8 cellular contexts compared by ENCODE assay signal in genomic region chr6:3259491-3259958, GRCh38. TPM values are rescaled to one million over a fixed set of nuclear protein-coding genes. Genes with fewer than 3 reads are reported as not detected.
A peak's percentile ranks its signal among the peaks of the same experiment; 100 is the strongest.
DNase-seq lines count a peak whose midpoint lies in the region; ATAC-seq, FAIRE-seq and TF ChIP-seq lines count a peak whose summit lies in the region.

No MANE protein-coding gene starts in this region.

- peaks cover 24% of the 10 kb centered on the region; the same call in 1 of the 2 replicates for H4K20me1 ChIP-seq in PC-3 (ENCODE audit: low read length)
- H4K20me1 ChIP-seq in astrocyte (ENCODE audit: insufficient read depth, low read length), result peaks cover 44% of the 10 kb centered on the region

- no peaks in the 10 kb centered on the region for H3F3A ChIP-seq in PC-3 (ENCODE audit: low read length, unreplicated experiment)

- FAIRE-seq in astrocyte (lab: Jason Lieb, UNC), result no peak

- no peaks in the 10 kb centered on the region for H3K9me3 Mint-ChIP-seq in astrocyte (ENCODE audit: unreplicated experiment)

- peak overlapping the region; percentile 89 for H3K9ac ChIP-seq in PC-3 (ENCODE audit: low read length)
- peak overlapping the region; percentile 83 for H3K9ac ChIP-seq in astrocyte (ENCODE audit: low read length)
- peak overlapping the region; percentile 86 for H3K9ac ChIP-seq in iPS-18a (ENCODE audit: low read length)
- H3K9ac ChIP-seq in skeletal muscle tissue (ENCODE audit: low read depth in 1 of 3, low read length in 3 of 3), result peak overlapping the region; percentile 81 to 88 (median 84)

- POLR2A ChIA-PET in PC-3 (lab: Charles Lee; ENCODE audit: unreplicated experiment), result no interaction called here

- H3K79me2 ChIP-seq in PC-3 (ENCODE audit: low read length) (peaks cover 58% of the 10 kb centered on the region), astrocyte (ENCODE audit: insufficient read depth, low read length) (peaks cover 56% of the 10 kb centered on the region)

- H3K4me1 Mint-ChIP-seq in astrocyte (ENCODE audit: low read depth, unreplicated experiment), result peaks cover 15% of the 10 kb centered on the region

- H3K36me3 ChIP-seq in PC-3 (ENCODE audit: low read depth, low read length) (peaks cover 10% of the 10 kb centered on the region), astrocyte (ENCODE audit: insufficient read depth, low read length) (peaks cover 5% of the 10 kb centered on the region), iPS-18a (ENCODE audit: control insufficient read depth, low read depth, low read length) (peaks cover 11% of the 10 kb centered on the region), skeletal muscle tissue (ENCODE audit: control insufficient read depth in 3 of 3, insufficient read depth in 3 of 3, low read length in 3 of 3) (peaks cover 7 to 11% (median 10%) of the 10 kb centered on the region in 3 donors)

- H3K4me2 ChIP-seq in PC-3 (ENCODE audit: low read length) (peak overlapping the region; percentile 93), astrocyte (ENCODE audit: low read length) (peak overlapping the region; percentile 97)

- peaks cover 14% of the 10 kb centered on the region for H3K4me1 ChIP-seq in PC-3 (ENCODE audit: insufficient read depth, low read length)
- H3K4me1 ChIP-seq in astrocyte (ENCODE audit: insufficient read depth, low read length), result peaks cover 11% of the 10 kb centered on the region
- peaks cover 12% of the 10 kb centered on the region for H3K4me1 ChIP-seq in iPS-18a (ENCODE audit: control insufficient read depth, low read depth, low read length)
- peaks cover 32 to 49% (median 48%) of the 10 kb centered on the region in 3 donors for H3K4me1 ChIP-seq in skeletal muscle tissue (ENCODE audit: control insufficient read depth in 3 of 3, insufficient read depth in 3 of 3, low read length in 3 of 3)

- no peaks in the 10 kb centered on the region for H3K36me3 Mint-ChIP-seq in astrocyte (ENCODE audit: low read depth, unreplicated experiment)

- H3K27ac Mint-ChIP-seq in astrocyte (ENCODE audit: unreplicated experiment), result peak overlapping the region; percentile 89

- H3K4me3 ChIP-seq in PC-3 (ENCODE audit: low read length), result peak overlapping the region; percentile 84
- peak overlapping the region; percentile 79 for H3K4me3 ChIP-seq in astrocyte (ENCODE audit: insufficient read depth, low read depth, low read length)
- peak overlapping the region; percentile 90 for H3K4me3 ChIP-seq in iPS-18a (ENCODE audit: low read length)
- H3K4me3 ChIP-seq in skeletal muscle tissue (ENCODE audit: low read length in 3 of 3), result peak overlapping the region; percentile 93 to 97 (median 96)

- peaks cover 7% of the 10 kb centered on the region for H3K27me3 Mint-ChIP-seq in astrocyte (ENCODE audit: low read depth, unreplicated experiment)

- no peak for TF ChIP-seq CTCF in PC-3 (conservative IDR thresholded peaks at IDR 0.05; ENCODE audit: low read depth, low read length)
- no peak for TF ChIP-seq CTCF in astrocyte (IDR thresholded peaks at IDR 0.05; ENCODE audit: insufficient read depth, low read depth, low read length)

- H3K9me3 ChIP-seq in PC-3 (ENCODE audit: low read length), result no peaks in the 10 kb centered on the region
- no peaks in the 10 kb centered on the region for H3K9me3 ChIP-seq in astrocyte (ENCODE audit: insufficient read depth, low read depth, low read length)
- no peaks in the 10 kb centered on the region for H3K9me3 ChIP-seq in iPS-18a (ENCODE audit: control insufficient read depth, low read depth, low read length)
- H3K9me3 ChIP-seq in skeletal muscle tissue (ENCODE audit: control insufficient read depth in 3 of 3, low read length in 3 of 3), result no peaks in the 10 kb centered on the region

- H3K27ac ChIP-seq in PC-3 (ENCODE audit: low read length) (peak overlapping the region; percentile 28), astrocyte (ENCODE audit: low read depth, low read length) (peak overlapping the region; percentile 40), iPS-18a (ENCODE audit: low read length) (peak overlapping the region; percentile 65), skeletal muscle tissue (ENCODE audit: low read depth, low read length) (peak overlapping the region; percentile 70)

- CTCF ChIA-PET in PC-3 (lab: Charles Lee), result interaction anchor here (0.7 to 1.5 kb wide), 2 partner anchors 51 to 102 kb away, joined by 3 read pairs; partner anchors contain the start of gene TUBB2A

- ATAC-seq in GM19372 (IDR thresholded peaks at IDR 0.05; ENCODE audit: low read depth, unreplicated experiment) (peak; percentile 37), HG03432 (IDR thresholded peaks at IDR 0.05; ENCODE audit: unreplicated experiment) (peak; percentile 34), PC-3 (peak; percentile 48)

- no peaks in the 10 kb centered on the region for H3K9me2 ChIP-seq in PC-3 (replicated peaks; ENCODE audit: low read length)

- no TSS peak for BruUV-seq in PC-3 (replicated peaks; lab: Mats Ljungman, UMichigan)

- H3K27me3 ChIP-seq in PC-3 (ENCODE audit: low read length) (no peaks in the 10 kb centered on the region), astrocyte (ENCODE audit: insufficient read depth, low read length) (no peaks in the 10 kb centered on the region), iPS-18a (ENCODE audit: control insufficient read depth, insufficient read depth, low read length) (no peaks in the 10 kb centered on the region), skeletal muscle tissue (ENCODE audit: control insufficient read depth in 3 of 3, insufficient read depth in 3 of 3, low read length in 3 of 3) (no peaks in the 10 kb centered on the region)

- DNase-seq in DMS53 (lab: John Stamatoyannopoulos, UW) (peak; percentile 68), PC-3 (peak; percentile 34), astrocyte (ENCODE audit: low read depth) (peak; percentile 16)
- DNase-seq in effector CD8-positive, alpha-beta T cell (lab: John Stamatoyannopoulos, UW), result no peak

- H3K4me3 Mint-ChIP-seq in astrocyte (ENCODE audit: unreplicated experiment), result peak overlapping the region; percentile 99

- intact Hi-C loops in PC-3 (cut with micrococcal nuclease), result loop anchor here (10.0 kb wide), 1 partner anchor 265 kb away; the partner anchor contains the start of gene NQO2

- peak overlapping the region; percentile 64 for H2AFZ ChIP-seq in PC-3 (ENCODE audit: low read length)
- H2AFZ ChIP-seq in astrocyte (ENCODE audit: low read depth, low read length), result peak overlapping the region; percentile 99

RNA-seq across cellular contexts. Expression of gene PSMG4, which starts 0.8 kb away (rescaled TPM):
- 51.9 and 63.3 TPM in 2 replicates for total RNA-seq in PC-3 (2014; rRNA removed)
- total RNA-seq in astrocyte, result 22.2 and 23.4 TPM in 2 replicates
- total RNA-seq in skeletal muscle tissue, result 16.7 TPM

RNA-seq across cellular contexts. Expression of gene TUBB2B, which starts 32.1 kb away (rescaled TPM):
- total RNA-seq in PC-3 (2014; rRNA removed) (5.1 and 6.5 TPM in 2 replicates), astrocyte (124 and 144 TPM in 2 replicates), skeletal muscle tissue (104 TPM)

Comparison
In these comparisons a context has a peak if more than half of its experiments do, and no peak if none do; other contexts are left out.
1. RNA of gene TUBB2B, which starts 32.1 kb away (total RNA-seq): 124 to 144 TPM in astrocyte and 104 TPM in skeletal muscle tissue (single experiment); 5.1 to 6.5 TPM in PC-3; every median in the first group is over 10 times any median in the second.
2. Peak in every context shown above with its lines, with median percentiles within 50 percentile points of each other: ATAC-seq, H3K27ac ChIP-seq, H3K4me3 ChIP-seq and H3K9ac ChIP-seq.